Comparison of ENCODE assay signal across 1 cellular context in genomic region chr11:8701891-8702597, GRCh38.
TF ChIP-seq lines count a peak whose summit lies in the region.

No MANE protein-coding gene starts in this region.

TF ChIP-seq in GM23338, 12 proteins besides CTCF, POLR2A, EP300 and RAD21 (continued from another document):
- no peak for TF ChIP-seq ZNF462 (CRISPR knock-in tag; IDR thresholded peaks at IDR 0.05)
- no peak for TF ChIP-seq CREB1 (CRISPR knock-in tag; IDR thresholded peaks at IDR 0.05; ENCODE audit: low read depth)
- TF ChIP-seq EZH2 (IDR thresholded peaks at IDR 0.05; ENCODE audit: low read depth, unreplicated experiment): no peak
- TF ChIP-seq, protein P1, sequence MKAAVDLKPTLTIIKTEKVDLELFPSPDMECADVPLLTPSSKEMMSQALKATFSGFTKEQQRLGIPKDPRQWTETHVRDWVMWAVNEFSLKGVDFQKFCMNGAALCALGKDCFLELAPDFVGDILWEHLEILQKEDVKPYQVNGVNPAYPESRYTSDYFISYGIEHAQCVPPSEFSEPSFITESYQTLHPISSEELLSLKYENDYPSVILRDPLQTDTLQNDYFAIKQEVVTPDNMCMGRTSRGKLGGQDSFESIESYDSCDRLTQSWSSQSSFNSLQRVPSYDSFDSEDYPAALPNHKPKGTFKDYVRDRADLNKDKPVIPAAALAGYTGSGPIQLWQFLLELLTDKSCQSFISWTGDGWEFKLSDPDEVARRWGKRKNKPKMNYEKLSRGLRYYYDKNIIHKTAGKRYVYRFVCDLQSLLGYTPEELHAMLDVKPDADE (IDR thresholded peaks at IDR 0.05): no peak
- no peak for TF ChIP-seq POLR2AphosphoS5 (IDR thresholded peaks at IDR 0.05; ENCODE audit: low read depth)
- TF ChIP-seq EZH2phosphoT487 (IDR thresholded peaks at IDR 0.05; ENCODE audit: unreplicated experiment): no peak
- TF ChIP-seq, protein P2, sequence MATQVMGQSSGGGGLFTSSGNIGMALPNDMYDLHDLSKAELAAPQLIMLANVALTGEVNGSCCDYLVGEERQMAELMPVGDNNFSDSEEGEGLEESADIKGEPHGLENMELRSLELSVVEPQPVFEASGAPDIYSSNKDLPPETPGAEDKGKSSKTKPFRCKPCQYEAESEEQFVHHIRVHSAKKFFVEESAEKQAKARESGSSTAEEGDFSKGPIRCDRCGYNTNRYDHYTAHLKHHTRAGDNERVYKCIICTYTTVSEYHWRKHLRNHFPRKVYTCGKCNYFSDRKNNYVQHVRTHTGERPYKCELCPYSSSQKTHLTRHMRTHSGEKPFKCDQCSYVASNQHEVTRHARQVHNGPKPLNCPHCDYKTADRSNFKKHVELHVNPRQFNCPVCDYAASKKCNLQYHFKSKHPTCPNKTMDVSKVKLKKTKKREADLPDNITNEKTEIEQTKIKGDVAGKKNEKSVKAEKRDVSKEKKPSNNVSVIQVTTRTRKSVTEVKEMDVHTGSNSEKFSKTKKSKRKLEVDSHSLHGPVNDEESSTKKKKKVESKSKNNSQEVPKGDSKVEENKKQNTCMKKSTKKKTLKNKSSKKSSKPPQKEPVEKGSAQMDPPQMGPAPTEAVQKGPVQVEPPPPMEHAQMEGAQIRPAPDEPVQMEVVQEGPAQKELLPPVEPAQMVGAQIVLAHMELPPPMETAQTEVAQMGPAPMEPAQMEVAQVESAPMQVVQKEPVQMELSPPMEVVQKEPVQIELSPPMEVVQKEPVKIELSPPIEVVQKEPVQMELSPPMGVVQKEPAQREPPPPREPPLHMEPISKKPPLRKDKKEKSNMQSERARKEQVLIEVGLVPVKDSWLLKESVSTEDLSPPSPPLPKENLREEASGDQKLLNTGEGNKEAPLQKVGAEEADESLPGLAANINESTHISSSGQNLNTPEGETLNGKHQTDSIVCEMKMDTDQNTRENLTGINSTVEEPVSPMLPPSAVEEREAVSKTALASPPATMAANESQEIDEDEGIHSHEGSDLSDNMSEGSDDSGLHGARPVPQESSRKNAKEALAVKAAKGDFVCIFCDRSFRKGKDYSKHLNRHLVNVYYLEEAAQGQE (IDR thresholded peaks at IDR 0.05; ENCODE audit: unreplicated experiment): no peak
